2 cellular contexts compared by ENCODE assay signal in the genomic region with DNA sequence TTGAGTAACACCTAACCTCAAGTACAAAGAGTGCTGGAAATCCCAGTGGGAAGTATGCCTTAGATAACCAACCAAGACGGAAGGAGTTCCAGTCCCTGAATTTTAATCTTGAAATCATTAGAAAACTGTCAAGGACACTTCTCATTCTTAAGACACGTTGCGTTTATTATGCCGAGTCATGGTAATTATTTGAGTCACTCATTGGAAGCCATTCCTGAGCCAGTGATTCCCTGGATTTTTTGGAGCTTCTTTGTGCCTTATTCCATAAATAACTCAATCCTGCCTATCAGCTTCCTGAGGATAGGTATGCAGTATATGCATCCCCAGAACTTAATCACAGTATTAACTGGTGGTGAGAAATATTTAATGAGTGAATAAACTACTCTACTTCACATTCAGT.
A peak's percentile ranks its signal among the peaks of the same experiment; 100 is the strongest.
TF ChIP-seq lines count a peak whose summit lies in the region.

No MANE protein-coding gene starts in this region.

TF ChIP-seq in IMR-90, 13 proteins besides CTCF, POLR2A, EP300 and RAD21:
- TF ChIP-seq MAFK (IDR thresholded peaks at IDR 0.05; ENCODE audit: low read depth, low read length) (peak; percentile 79), NFE2L2 (IDR thresholded peaks at IDR 0.05; ENCODE audit: low read depth, low read length) (peak; percentile 93), RCOR1 (IDR thresholded peaks at IDR 0.05; ENCODE audit: insufficient replicate concordance, low read length) (no peak)

TF ChIP-seq in H1, 55 proteins besides CTCF, POLR2A, EP300 and RAD21:
- TF ChIP-seq CTBP2 (IDR thresholded peaks at IDR 0.05; ENCODE audit: borderline replicate concordance, insufficient read depth, insufficient read length, low read length) (no peak), BACH1 (IDR thresholded peaks at IDR 0.05; ENCODE audit: low read length) (peak; percentile 52; the same call in 1 of the 2 replicates)
TF ChIP-seq in H1: peak in this region for 1.
